In the genomic region with DNA sequence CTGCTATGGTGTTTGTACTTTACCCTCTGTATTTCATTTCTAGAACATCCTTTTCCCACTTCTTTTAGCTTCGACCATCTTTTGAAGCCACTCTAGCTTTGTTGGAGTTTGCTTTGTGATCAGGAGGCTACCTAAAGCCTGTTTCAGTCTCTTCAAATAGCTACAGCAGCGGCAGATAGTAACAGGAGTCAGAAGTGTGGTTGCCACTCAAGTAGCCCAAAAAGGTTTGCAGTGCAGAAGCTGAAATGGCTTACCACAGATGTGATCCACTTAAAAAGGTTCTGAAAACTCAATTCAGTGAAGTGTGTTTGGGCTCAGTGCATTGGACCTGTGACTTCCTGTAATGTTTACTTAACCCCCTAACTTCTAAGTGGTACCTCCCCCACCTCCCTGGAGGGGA, we compare ENCODE assay signal across 20 cellular contexts. TPM values are rescaled to one million over a fixed set of nuclear protein-coding genes. Genes with fewer than 3 reads are reported as not detected.
DNase-seq lines count a peak whose midpoint lies in the region; ATAC-seq, FAIRE-seq and TF ChIP-seq lines count a peak whose summit lies in the region.
"Had no signal": no experiment of that assay in that cellular context is flagged by ENCODE, and none has a peak within 500 bp of the region (broad histone marks: within the 10 kb centered on the region; RNA-seq: fewer than 3 reads in every experiment).

No MANE protein-coding gene starts in this region.

- H3K4me1 ChIP-seq in H1 (replicated peaks in 1 of 4; ENCODE audit: control insufficient read depth in 3 of 4, insufficient read depth in 4 of 4, low read length in 3 of 4): peaks cover 0 to 8% (median 4%) of the 10 kb centered on the region in 4 experiments; a peak in 4 of 7 replicates

- H2AFZ ChIP-seq in H1 (ENCODE audit: low read length): no peak overlapping the region

- H3K4me3 Mint-ChIP-seq in osteocyte (ENCODE audit: unreplicated experiment): no peak overlapping the region
- no peak overlapping the region for H3K4me3 Mint-ChIP-seq in stimulated activated naive B cell treated with anti-CD40 and anti-IgM and Interleukin-4, amounts not matched to agents 10 μg/mL and 1 μg/mL and 100 μg/mL, for 72 hours
- H3K4me3 Mint-ChIP-seq: CD4-positive, alpha-beta memory T cell had no signal

- no peak overlapping the region for H3K23ac ChIP-seq in H1 (ENCODE audit: insufficient read length)

- H3K18ac ChIP-seq in H1 (ENCODE audit: extremely low read depth, low read length): no peak overlapping the region

- no peak overlapping the region for H4K5ac ChIP-seq in H1 (ENCODE audit: insufficient read length, low read depth, low read length)

- no peak overlapping the region for H3K56ac ChIP-seq in H1 (replicated peaks; ENCODE audit: insufficient read length, low read depth, low read length)

- H3K4ac ChIP-seq in H1 (replicated peaks; ENCODE audit: insufficient read length, low read depth, low read length): no peak overlapping the region

- no peaks in the 10 kb centered on the region for H3K27me3 Mint-ChIP-seq in osteocyte (ENCODE audit: unreplicated experiment)
- peaks cover 4 to 13% of the 10 kb centered on the region in 2 donors for H3K27me3 Mint-ChIP-seq in stimulated activated naive B cell treated with anti-CD40 and anti-IgM and Interleukin-4, amounts not matched to agents 10 μg/mL and 1 μg/mL and 100 μg/mL, for 72 hours

- H4K8ac ChIP-seq in H1 (ENCODE audit: extremely low read depth, insufficient read depth, low read length): no peak overlapping the region

- no peaks in the 10 kb centered on the region for H3K36me3 ChIP-seq in H1 (ENCODE audit: control insufficient read depth in 2 of 4, insufficient read depth in 4 of 4, low read length in 3 of 4)

- no peak overlapping the region for H2BK5ac ChIP-seq in H1 (ENCODE audit: low read depth, low read length)

- no peak overlapping the region for H3K9ac ChIP-seq in H1 (replicated peaks in 1 of 4; ENCODE audit: extremely low read depth in 1 of 4, low read depth in 3 of 4, low read length in 3 of 4)

- H2BK20ac ChIP-seq in H1 (ENCODE audit: low read length): no peak overlapping the region

- no peak overlapping the region for H3K27ac ChIP-seq in H1 (ENCODE audit: low read depth, low read length)
- H3K27ac ChIP-seq: HL-60 had no signal

- H3K9me3 ChIP-seq in H1 (ENCODE audit: insufficient read depth in 2 of 2, low read depth in 1 of 2, low read length in 1 of 2): no peaks in the 10 kb centered on the region

- H3K23me2 ChIP-seq in H1 (ENCODE audit: low read depth, low read length): no peaks in the 10 kb centered on the region

- peaks cover 34% of the 10 kb centered on the region for H3K4me1 Mint-ChIP-seq in osteocyte (ENCODE audit: unreplicated experiment)
- H3K4me1 Mint-ChIP-seq in stimulated activated naive B cell treated with anti-CD40 and anti-IgM and Interleukin-4, amounts not matched to agents 10 μg/mL and 1 μg/mL and 100 μg/mL, for 72 hours: no peaks in the 10 kb centered on the region
- H3K4me1 Mint-ChIP-seq: CD4-positive, alpha-beta memory T cell had no signal

- no peak overlapping the region for H2AK5ac ChIP-seq in H1 (ENCODE audit: low read depth, low read length)

- peak overlapping the region; percentile 33 for H3K27ac Mint-ChIP-seq in osteocyte (ENCODE audit: unreplicated experiment)
- H3K27ac Mint-ChIP-seq in stimulated activated naive B cell treated with anti-CD40 and anti-IgM and Interleukin-4, amounts not matched to agents 10 μg/mL and 1 μg/mL and 100 μg/mL, for 72 hours: no peak overlapping the region
- H3K27ac Mint-ChIP-seq: CD4-positive, alpha-beta memory T cell had no signal

- WGBS in H1 (ENCODE audit: extremely low coverage in 1 of 2, insufficient coverage in 1 of 2, insufficient read length in 1 of 2, insufficient replicate concordance in 2 of 2, low coverage in 1 of 2, low lambda C conversion rate in 2 of 2, missing lambda C conversion rate in 1 of 2), 2 experiments: 73% methylated on average over 2 of the region's 2 CpGs; no CpG with 5 or more reads in 1 of the 2 experiments

- no peak overlapping the region for H2BK120ac ChIP-seq in H1 (replicated peaks; ENCODE audit: low read depth, low read length)

- peak; percentile 3 for DNase-seq in NCI-H1694 treated with DMSO at 0.1 percent for 48 hours (lab: John Stamatoyannopoulos, UW)
- DNase-seq in NCI-H1694 (lab: John Stamatoyannopoulos, UW): no peak
- peak; percentile 36 to 65 for DNase-seq in NCI-H524 (lab: John Stamatoyannopoulos, UW)
- no peak for DNase-seq in H1 (ENCODE audit: low read depth in 1 of 2, low spot score in 2 of 2)
- DNase-seq in osteocyte (ENCODE audit: extremely low spot score, unreplicated experiment): no peak
- no peak for DNase-seq in stimulated activated naive B cell treated with anti-CD40 and anti-IgM and Interleukin-4, amounts not matched to agents 10 μg/mL and 1 μg/mL and 100 μg/mL, for 72 hours
- no peak for DNase-seq in GM03348 (ENCODE audit: low spot score)
- DNase-seq: 8988T; Calu3; CD4-positive, alpha-beta memory T cell; DND-41; GDM1; H7; NCI-H2029; SHP77 treated with DMSO at 0.1 percent for 48 hours had no signal

- H3K4me2 ChIP-seq in H1 (ENCODE audit: insufficient read depth in 1 of 2, low read depth in 2 of 2, low read length in 2 of 2): 0 out of 4 replicates have a peak overlapping the region, but pooled peaks of 1 of the 2 experiments have one; percentile 11

- H3K9me3 Mint-ChIP-seq in osteocyte (ENCODE audit: unreplicated experiment): peaks cover 5% of the 10 kb centered on the region
- H3K9me3 Mint-ChIP-seq in stimulated activated naive B cell treated with anti-CD40 and anti-IgM and Interleukin-4, amounts not matched to agents 10 μg/mL and 1 μg/mL and 100 μg/mL, for 72 hours: peaks cover 0 to under 1% of the 10 kb centered on the region in 2 donors

- no peaks in the 10 kb centered on the region for H3K79me1 ChIP-seq in H1 (ENCODE audit: low read depth, low read length)

- no peaks in the 10 kb centered on the region for H4K20me1 ChIP-seq in H1 (replicated peaks in 1 of 2; ENCODE audit: control insufficient read depth in 1 of 2, insufficient read depth in 2 of 2, low read length in 2 of 2)

- no peak overlapping the region for H2BK15ac ChIP-seq in H1 (ENCODE audit: low read length)

- no peak overlapping the region for H3K4me3 ChIP-seq in H1 (ENCODE audit: extremely low read depth in 1 of 4, insufficient read depth in 2 of 4, low read depth in 3 of 4, low read length in 4 of 4)
- H3K4me3 ChIP-seq: K562 had no signal

- TF ChIP-seq CTCF in H1 (IDR thresholded peaks at IDR 0.05; ENCODE audit: control extremely low read depth in 1 of 3, insufficient read depth in 1 of 3, low read depth in 1 of 3, low read length in 3 of 3): no peak
- TF ChIP-seq CTCF in osteocyte (IDR thresholded peaks at IDR 0.05): no peak

- CTCF ChIA-PET in H1 (lab: Charles Lee; ENCODE audit: partially characterized antibody): interaction anchor here (0.9 to 1.5 kb wide), 3 partner anchors 12 to 45 kb away, joined by 3 read pairs; no protein-coding TSS in a partner anchor

- peak; percentile 74 for FAIRE-seq in H1 (lab: Jason Lieb, UNC)
- FAIRE-seq: GM12892, HTR-8/SVneo, K562 had no signal

- H3K27me3 ChIP-seq in H1 (replicated peaks in 1 of 4; ENCODE audit: control insufficient read depth in 3 of 4, extremely low read depth in 1 of 4, insufficient read depth in 3 of 4, low read length in 3 of 4): no peaks in the 10 kb centered on the region

- no peak overlapping the region for H2BK12ac ChIP-seq in H1 (ENCODE audit: low read depth, low read length)

- TF ChIP-seq RAD21 in H1 (IDR thresholded peaks at IDR 0.05 in 1 of 2, conservative IDR thresholded peaks at IDR 0.05 in 1 of 2; ENCODE audit: low read depth in 2 of 2, low read length in 2 of 2): no peak

- TF ChIP-seq EP300 in H1 (IDR thresholded peaks at IDR 0.05; ENCODE audit: borderline replicate concordance in 1 of 2, low read depth in 2 of 2, low read length in 2 of 2): no peak

- H3K36me3 Mint-ChIP-seq in osteocyte (ENCODE audit: unreplicated experiment): no peaks in the 10 kb centered on the region
- no peaks in the 10 kb centered on the region for H3K36me3 Mint-ChIP-seq in stimulated activated naive B cell treated with anti-CD40 and anti-IgM and Interleukin-4, amounts not matched to agents 10 μg/mL and 1 μg/mL and 100 μg/mL, for 72 hours
- H3K36me3 Mint-ChIP-seq: CD4-positive, alpha-beta memory T cell had no signal

- no peak for ATAC-seq in stimulated activated naive B cell treated with anti-CD40 and anti-IgM and Interleukin-4, amounts not matched to agents 10 μg/mL and 1 μg/mL and 100 μg/mL, for 72 hours (replicated peaks)
- ATAC-seq in GM18505 (IDR thresholded peaks at IDR 0.05; ENCODE audit: unreplicated experiment): no peak
- ATAC-seq: K562 had no signal

- POLR2A ChIA-PET in H1 (lab: Charles Lee; ENCODE audit: partially characterized antibody): no interaction called here

- H3K79me2 ChIP-seq in H1 (ENCODE audit: control insufficient read depth in 1 of 2, insufficient read depth in 2 of 2, low read length in 2 of 2): peaks cover 0 to 60% of the 10 kb centered on the region in 2 experiments; a peak in 2 of 4 replicates

- no peak for TF ChIP-seq POLR2A in H1 (IDR thresholded peaks at IDR 0.05; ENCODE audit: control extremely low read depth in 1 of 2, low read depth in 2 of 2, low read length in 2 of 2)
- TF ChIP-seq POLR2A in GM18505 (IDR thresholded peaks at IDR 0.05; ENCODE audit: borderline replicate concordance, extremely low read depth, insufficient read depth, insufficient read length): no peak

- no peak overlapping the region for H4K91ac ChIP-seq in H1 (replicated peaks; ENCODE audit: insufficient read length, low read length)

- H3K14ac ChIP-seq in H1 (ENCODE audit: insufficient read length): no peak overlapping the region

TF ChIP-seq in H1, 55 proteins besides CTCF, POLR2A, EP300 and RAD21 (continues in another document):
- TF ChIP-seq EZH2 (IDR thresholded peaks at IDR 0.05; ENCODE audit: low read depth, low read length, severe bottlenecking): no peak
- TF ChIP-seq PHF8 (conservative IDR thresholded peaks at IDR 0.05; ENCODE audit: low read depth, low read length): no peak
- TF ChIP-seq MAFK (IDR thresholded peaks at IDR 0.05; ENCODE audit: low read depth, low read length): no peak
- no peak for TF ChIP-seq NRF1 (IDR thresholded peaks at IDR 0.05; ENCODE audit: low read depth, low read length)
- TF ChIP-seq BCL11A (IDR thresholded peaks at IDR 0.05; ENCODE audit: low read depth in 2 of 2, low read length in 2 of 2): no peak
- no peak for TF ChIP-seq JUN (IDR thresholded peaks at IDR 0.05; ENCODE audit: low read depth, low read length)
- TF ChIP-seq KDM5A (IDR thresholded peaks at IDR 0.05; ENCODE audit: low read length): no peak
- TF ChIP-seq CHD2 (IDR thresholded peaks at IDR 0.05; ENCODE audit: low read length): no peak

RNA-seq across cellular contexts. Expression of a gene that starts 26.2 kb away (rescaled TPM):
- total RNA-seq in H1 (2021; fragmentation: NEBNext Ultra II Directional; extraction: Animal tissue kit (Norgen Biotek cat#: 25700)): 39.8 and 40.1 TPM in 2 replicates
- 15.4 and 18.7 TPM in 2 replicates for polyA plus RNA-seq in H1 (2011; rRNA removed)
- polyA plus RNA-seq in H1 (2011; cell fraction: cytosol; rRNA removed): 15.3 TPM
- 11.6 TPM for polyA plus RNA-seq in H1 (2011; cell fraction: nucleus; rRNA removed)
- polyA plus RNA-seq in H1 (2012, experiment 1 of 2): 19.2 to 23.0 TPM (median 21.2 TPM) in 4 replicates
- 6.9 TPM for polyA plus RNA-seq in H1 (2012, experiment 2 of 2)
- 15.1 TPM for polyA plus RNA-seq in H1 (2013, experiment 1 of 2)
- 15.0 TPM for polyA plus RNA-seq in H1 (2013, experiment 2 of 2)
- 14.1 and 20.0 TPM in 2 replicates for polyA minus RNA-seq in H1 (2011; rRNA and poly(A)+ RNA removed)
- polyA minus RNA-seq in H1 (2011; cell fraction: cytosol; rRNA and poly(A)+ RNA removed): 13.3 TPM
- 8.9 TPM for polyA minus RNA-seq in H1 (2011; cell fraction: nucleus; rRNA and poly(A)+ RNA removed)
- total RNA-seq in osteocyte: 17.1 and 20.0 TPM in 2 replicates
- total RNA-seq: CD4-positive, alpha-beta memory T cell had no signal
- polyA plus RNA-seq: CD4-positive, alpha-beta memory T cell had no signal

Comparison
In these comparisons a context has a peak if more than half of its experiments do, and no peak if none do; other contexts are left out.
1. DNase-seq: peak in NCI-H1694 treated with DMSO at 0.1 percent for 48 hours (single experiment) and NCI-H524 (2 of 2); none in NCI-H1694 (single experiment), H1 (0 of 2), osteocyte (single experiment), stimulated activated naive B cell treated with anti-CD40 and anti-IgM and Interleukin-4, amounts not matched to agents 10 μg/mL and 1 μg/mL and 100 μg/mL, for 72 hours (single experiment) and GM03348 (single experiment).